17 cellular contexts compared by ENCODE assay signal in genomic region chr12:110615171-110615570, GRCh38. TPM values are rescaled to one million over a fixed set of nuclear protein-coding genes. Genes with fewer than 3 reads are reported as not detected.
DNase-seq lines count a peak whose midpoint lies in the region; ATAC-seq and TF ChIP-seq lines count a peak whose summit lies in the region.
"Had no signal": no experiment of that assay in that cellular context is flagged by ENCODE, and none has a peak within 500 bp of the region (broad histone marks: within the 10 kb centered on the region; RNA-seq: fewer than 3 reads in every experiment).

No MANE protein-coding gene starts in this region.

- no peaks in the 10 kb centered on the region for H3K9me3 ChIP-seq in HCT116 (ENCODE audit: control insufficient read depth in 1 of 2, insufficient read depth in 1 of 2, low read depth in 1 of 2, low read length in 2 of 2)
- no peaks in the 10 kb centered on the region for H3K9me3 ChIP-seq in ascending aorta
- H3K9me3 ChIP-seq in thyroid gland, result no peaks in the 10 kb centered on the region
- H3K9me3 ChIP-seq: Caco-2, mucosa of descending colon, thoracic aorta had no signal

- no TSS peak for BruUV-seq in HCT116 (replicated peaks; lab: Mats Ljungman, UMichigan)

- H3K27me3 Mint-ChIP-seq in activated CD4-positive, alpha-beta T cell treated with anti-CD3 and anti-CD28 coated beads, Interleukin-2, amount 10 ng/mL, durations not matched to agents 7 days and 5 days, result no peaks in the 10 kb centered on the region
- H3K27me3 Mint-ChIP-seq in activated naive CD8-positive, alpha-beta T cell treated with anti-CD3 and anti-CD28 coated beads, Interleukin-2, amount 50 U/mL, for 24 hours, result no peaks in the 10 kb centered on the region
- H3K27me3 Mint-ChIP-seq in neural crest cell (ENCODE audit: low read depth), result no peaks in the 10 kb centered on the region
- H3K27me3 Mint-ChIP-seq: dendritic cell treated with granulocyte-macrophage colony-stimulating factor and Interleukin-4, amounts not matched to agents 40 ng/mL and 50 ng/mL, for 4 days had no signal

- no peak overlapping the region for H3K27ac ChIP-seq in HCT116 (ENCODE audit: low read depth, low read length)
- H3K27ac ChIP-seq in ascending aorta, result no peak overlapping the region
- H3K27ac ChIP-seq in thyroid gland, result no peak overlapping the region
- H3K27ac ChIP-seq: thoracic aorta had no signal

- H3K4me3 Mint-ChIP-seq in activated CD4-positive, alpha-beta T cell treated with anti-CD3 and anti-CD28 coated beads, Interleukin-2, amount 10 ng/mL, durations not matched to agents 7 days and 5 days, result peak overlapping the region; percentile 49
- peak overlapping the region; percentile 82 for H3K4me3 Mint-ChIP-seq in activated naive CD8-positive, alpha-beta T cell treated with anti-CD3 and anti-CD28 coated beads, Interleukin-2, amount 50 U/mL, for 24 hours
- H3K4me3 Mint-ChIP-seq in neural crest cell, result peak overlapping the region; percentile 44

- no peaks in the 10 kb centered on the region for H3K36me3 Mint-ChIP-seq in activated CD4-positive, alpha-beta T cell treated with anti-CD3 and anti-CD28 coated beads, Interleukin-2, amount 10 ng/mL, durations not matched to agents 7 days and 5 days (ENCODE audit: low read depth)
- no peaks in the 10 kb centered on the region for H3K36me3 Mint-ChIP-seq in activated naive CD8-positive, alpha-beta T cell treated with anti-CD3 and anti-CD28 coated beads, Interleukin-2, amount 50 U/mL, for 24 hours (ENCODE audit: low read depth)
- H3K36me3 Mint-ChIP-seq in neural crest cell (ENCODE audit: low read depth), result no peaks in the 10 kb centered on the region

- H3K79me2 ChIP-seq in HCT116 (ENCODE audit: insufficient read depth, low read length), result no peaks in the 10 kb centered on the region; the same call in 1 of the 2 replicates

- 86% methylated on average over 8 of the region's 8 CpGs for WGBS in thyroid gland, 2 donors

- H3K27me3 ChIP-seq in HCT116 (ENCODE audit: insufficient read depth, low read length), result no peaks in the 10 kb centered on the region
- no peaks in the 10 kb centered on the region for H3K27me3 ChIP-seq in ascending aorta
- no peaks in the 10 kb centered on the region for H3K27me3 ChIP-seq in thyroid gland

- H3K27ac Mint-ChIP-seq in activated CD4-positive, alpha-beta T cell treated with anti-CD3 and anti-CD28 coated beads, Interleukin-2, amount 10 ng/mL, durations not matched to agents 7 days and 5 days, result no peak overlapping the region
- peak overlapping the region; percentile 22 for H3K27ac Mint-ChIP-seq in activated naive CD8-positive, alpha-beta T cell treated with anti-CD3 and anti-CD28 coated beads, Interleukin-2, amount 50 U/mL, for 24 hours
- H3K27ac Mint-ChIP-seq in neural crest cell (ENCODE audit: unreplicated experiment), result peak overlapping the region; percentile 43
- H3K27ac Mint-ChIP-seq: dendritic cell treated with granulocyte-macrophage colony-stimulating factor and Interleukin-4, amounts not matched to agents 40 ng/mL and 50 ng/mL, for 4 days had no signal

- intact Hi-C loops in HCT116 (cut with micrococcal nuclease) (loop anchor here (10.0 kb wide), 1 partner anchor 80 kb away; no protein-coding TSS in a partner anchor), ascending aorta (cut with DNase I) (loop anchor here (10.0 kb wide), 1 partner anchor 130 kb away; the partner anchor contains the start of gene PPP1CC), thyroid gland (cut with DNase I) (no loop called here)

- no peak for DNase-seq in activated CD4-positive, alpha-beta T cell treated with anti-CD3 and anti-CD28 coated beads, Interleukin-2, amount 10 ng/mL, durations not matched to agents 7 days and 5 days
- DNase-seq in activated CD4-positive, alpha-beta T cell treated with anti-CD3 and anti-CD28 coated beads for 4 hours, result no peak
- no peak for DNase-seq in HCT116 (ENCODE audit: low read depth, low spot score)
- DNase-seq in activated naive CD8-positive, alpha-beta T cell treated with anti-CD3 and anti-CD28 coated beads, Interleukin-2, amount 50 U/mL, for 24 hours, result no peak
- no peak for DNase-seq in neural crest cell (ENCODE audit: low read depth, low spot score)
- DNase-seq in ascending aorta (ENCODE audit: low spot score in 2 of 2), result no peak
- no peak for DNase-seq in thyroid gland
- DNase-seq: activated CD8-positive, alpha-beta memory T cell treated with anti-CD3 and anti-CD28 coated beads, Interleukin-2, amount 50 U/mL, for 4 hours; Caco-2; GDM1; head of caudate nucleus; mucosa of descending colon had no signal

- TF ChIP-seq CTCF in HCT116 (IDR thresholded peaks at IDR 0.05 in 2 of 3, conservative IDR thresholded peaks at IDR 0.05 in 1 of 3; ENCODE audit: borderline replicate concordance in 1 of 3, insufficient read depth in 1 of 3, low read depth in 2 of 3, low read length in 2 of 3) (no peak), neural crest cell (conservative IDR thresholded peaks at IDR 0.05) (no peak), ascending aorta (IDR thresholded peaks at IDR 0.05) (no peak), thyroid gland (IDR thresholded peaks at IDR 0.05) (no peak)

- peak overlapping the region; percentile 99 for H3K4me2 ChIP-seq in HCT116 (ENCODE audit: low read length)

- peaks cover 23% of the 10 kb centered on the region for H3K4me1 Mint-ChIP-seq in activated CD4-positive, alpha-beta T cell treated with anti-CD3 and anti-CD28 coated beads, Interleukin-2, amount 10 ng/mL, durations not matched to agents 7 days and 5 days
- H3K4me1 Mint-ChIP-seq in activated naive CD8-positive, alpha-beta T cell treated with anti-CD3 and anti-CD28 coated beads, Interleukin-2, amount 50 U/mL, for 24 hours, result peaks cover 46% of the 10 kb centered on the region
- H3K4me1 Mint-ChIP-seq in neural crest cell, result peaks cover 9% of the 10 kb centered on the region

- H3K9me2 ChIP-seq in HCT116 (ENCODE audit: insufficient read depth), result no peaks in the 10 kb centered on the region

- ATAC-seq in HCT116, result no peak
- ATAC-seq in activated naive CD8-positive, alpha-beta T cell treated with anti-CD3 and anti-CD28 coated beads, Interleukin-2, amount 50 U/mL, for 24 hours, result no peak
- ATAC-seq in GM18511 (IDR thresholded peaks at IDR 0.05; ENCODE audit: unreplicated experiment), result no peak
- ATAC-seq: esophagus mucosa, mucosa of descending colon, Panc1 had no signal

- RAD21 ChIA-PET in HCT116 (lab: Charles Lee; ENCODE audit: low non-redundant PET in 1 of 2, low total read pairs in 2 of 2, uncharacterized antibody in 2 of 2, unreplicated experiment in 2 of 2), result no interaction called here

- peak overlapping the region in 1 of 2 experiments; percentile 95; a peak in 2 of 4 replicates for H3K4me3 ChIP-seq in HCT116 (replicated peaks in 1 of 2; ENCODE audit: low read depth in 1 of 2, low read length in 2 of 2)
- H3K4me3 ChIP-seq in ascending aorta, result no peak overlapping the region
- no peak overlapping the region for H3K4me3 ChIP-seq in thyroid gland (replicated peaks in 1 of 3)
- H3K4me3 ChIP-seq: mucosa of descending colon had no signal

- CTCF ChIA-PET in activated CD4-positive, alpha-beta T cell treated with anti-CD3 and anti-CD28 coated beads, Interleukin-2, amount 10 ng/mL, durations not matched to agents 7 days and 5 days (lab: Charles Lee), result interaction anchor here (0.9 to 3.9 kb wide), 6 partner anchors 9 to 165 kb away, joined by 3 to 16 read pairs (median 6); partner anchors contain the start of genes ARPC3, FAM216A and GPN3
- CTCF ChIA-PET in HCT116 (lab: Charles Lee), result no interaction called here

- TF ChIP-seq RAD21 in HCT116 (IDR thresholded peaks at IDR 0.05; ENCODE audit: low read depth), result no peak

- H3K9ac ChIP-seq in HCT116 (ENCODE audit: low read length), result no peak overlapping the region

- no peaks in the 10 kb centered on the region for H3K36me3 ChIP-seq in HCT116 (ENCODE audit: control insufficient read depth in 1 of 2, insufficient read depth in 2 of 2, low read length in 2 of 2)
- H3K36me3 ChIP-seq in ascending aorta, result no peaks in the 10 kb centered on the region
- no peaks in the 10 kb centered on the region for H3K36me3 ChIP-seq in thyroid gland
- H3K36me3 ChIP-seq: thoracic aorta had no signal

- no peaks in the 10 kb centered on the region for H4K20me1 ChIP-seq in HCT116 (ENCODE audit: insufficient read depth)

- no peaks in the 10 kb centered on the region for H3K9me3 Mint-ChIP-seq in activated CD4-positive, alpha-beta T cell treated with anti-CD3 and anti-CD28 coated beads, Interleukin-2, amount 10 ng/mL, durations not matched to agents 7 days and 5 days
- no peaks in the 10 kb centered on the region for H3K9me3 Mint-ChIP-seq in activated naive CD8-positive, alpha-beta T cell treated with anti-CD3 and anti-CD28 coated beads, Interleukin-2, amount 50 U/mL, for 24 hours
- no peaks in the 10 kb centered on the region for H3K9me3 Mint-ChIP-seq in neural crest cell
- H3K9me3 Mint-ChIP-seq: dendritic cell treated with granulocyte-macrophage colony-stimulating factor and Interleukin-4, amounts not matched to agents 40 ng/mL and 50 ng/mL, for 4 days had no signal

- TF ChIP-seq POLR2A in HCT116 (IDR thresholded peaks at IDR 0.05; ENCODE audit: borderline replicate concordance, extremely low read depth, insufficient read depth, insufficient read length) (no peak), thyroid gland (IDR thresholded peaks at IDR 0.05) (no peak)

- H3K4me1 ChIP-seq in HCT116 (ENCODE audit: control insufficient read depth in 1 of 2, insufficient read depth in 2 of 2, low read length in 2 of 2) (peaks cover 4 to 18% of the 10 kb centered on the region in 2 experiments; a peak in 2 of 4 replicates), ascending aorta (peaks cover 0 to 4% of the 10 kb centered on the region in 2 donors), thyroid gland (peaks cover 7 to 8% of the 10 kb centered on the region in 2 donors)
- H3K4me1 ChIP-seq: Caco-2 had no signal

- POLR2A ChIA-PET in activated CD4-positive, alpha-beta T cell treated with anti-CD3 and anti-CD28 coated beads, Interleukin-2, amount 10 ng/mL, durations not matched to agents 7 days and 5 days (lab: Charles Lee), result no interaction called here
- POLR2A ChIA-PET in HCT116 (lab: Charles Lee), result no interaction called here

- no peak overlapping the region for H2AFZ ChIP-seq in HCT116 (ENCODE audit: low read depth, low read length, poor library complexity, severe bottlenecking)

RNA-seq across cellular contexts. Expression of gene TCTN1, which starts 1.2 kb away (rescaled TPM):
- 1 to 10 TPM; 4.3 to 5.2 TPM for total RNA-seq in activated CD4-positive, alpha-beta T cell treated with anti-CD3 and anti-CD28 coated beads, Interleukin-2, amount 10 ng/mL, durations not matched to agents 7 days and 5 days
- total RNA-seq in HCT116 (2021; ENCODE audit: unreplicated experiment), result 27.0 TPM
- polyA plus RNA-seq in HCT116 (2012), result 15.6 and 20.4 TPM in 2 replicates
- 58.1 and 59.1 TPM in 2 replicates for total RNA-seq in neural crest cell
- 28.4 TPM for total RNA-seq in ascending aorta
- total RNA-seq in thyroid gland, result 100 to 1,000 TPM in 3 of 4 donors, 10 to 100 TPM in 1; 98.8 to 204 (median 125) TPM

RNA-seq across cellular contexts. Expression of gene PPTC7, which starts 32.1 kb away (rescaled TPM):
- total RNA-seq in activated CD4-positive, alpha-beta T cell treated with anti-CD3 and anti-CD28 coated beads, Interleukin-2, amount 10 ng/mL, durations not matched to agents 7 days and 5 days, result 10 to 100 TPM; 25.7 to 29.2 TPM
- total RNA-seq in HCT116 (2021; ENCODE audit: unreplicated experiment) (25.2 TPM), neural crest cell (12.3 and 13.4 TPM in 2 replicates), ascending aorta (12.3 TPM), thyroid gland (10 to 100 TPM; 15.8 to 28.9 (median 22.8) TPM)
- polyA plus RNA-seq in HCT116 (2012), result 15.0 and 15.4 TPM in 2 replicates
